ENCODE assay signal across 8 cellular contexts in the genomic region with DNA sequence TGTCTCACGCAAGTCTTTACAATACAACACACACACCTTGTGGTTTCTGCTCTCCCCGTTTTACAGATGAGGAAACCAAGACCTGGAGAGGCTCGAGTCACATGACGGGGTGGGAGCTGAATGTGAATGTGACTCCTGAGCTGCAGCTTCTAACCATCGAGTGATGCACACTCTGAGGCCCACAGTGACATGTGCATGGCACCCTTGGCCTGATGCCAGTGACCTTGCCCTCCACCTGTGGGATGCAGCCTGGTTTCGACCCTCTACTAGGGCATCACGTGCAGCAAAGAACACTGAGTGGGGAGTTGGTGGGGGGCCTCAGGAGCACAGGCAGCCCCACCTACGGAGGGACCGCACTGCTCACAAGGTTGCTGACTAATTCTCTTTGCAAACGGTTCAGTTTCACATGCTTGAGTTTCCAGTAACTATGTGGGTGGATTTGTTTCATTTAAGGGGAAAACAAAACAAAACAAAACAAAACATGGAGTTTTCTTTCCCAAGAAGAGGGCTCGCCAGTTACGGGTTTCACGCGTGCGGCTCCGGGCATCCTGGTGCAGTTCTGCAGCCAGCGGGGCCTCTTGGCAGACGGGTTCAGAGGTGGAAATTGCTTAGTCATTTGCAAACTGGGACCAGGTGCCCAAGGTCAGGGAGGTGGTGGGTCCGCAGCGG. TPM values are rescaled to one million over a fixed set of nuclear protein-coding genes. Genes with fewer than 3 reads are reported as not detected.
DNase-seq lines count a peak whose midpoint lies in the region; ATAC-seq and TF ChIP-seq lines count a peak whose summit lies in the region.

No MANE protein-coding gene starts in this region.

- no peak for TF ChIP-seq CTCF in mucosa of descending colon (IDR thresholded peaks at IDR 0.05)
- no peak for TF ChIP-seq CTCF in vagina (IDR thresholded peaks at IDR 0.05)
- no peak for TF ChIP-seq CTCF in upper lobe of left lung (IDR thresholded peaks at IDR 0.05)

- WGBS in upper lobe of left lung, 2 donors: 67 to 70% methylated on average over 19 to 20 of the region's 20 CpGs

- H3K36me3 ChIP-seq in mucosa of descending colon (ENCODE audit: low read depth) (no peaks in the 10 kb centered on the region), vagina (no peaks in the 10 kb centered on the region), upper lobe of left lung (peaks cover 0 to 3% (median 0%) of the 10 kb centered on the region in 4 donors)

- no peak for TF ChIP-seq EP300 in upper lobe of left lung (IDR thresholded peaks at IDR 0.05)

- H3K27me3 ChIP-seq in vagina (no peaks in the 10 kb centered on the region), upper lobe of left lung (no peaks in the 10 kb centered on the region)

- intact Hi-C loops in mucosa of descending colon (cut with DNase I, micrococcal nuclease) (no loop called here), vagina (cut with DNase I) (no loop called here)

- H3K27ac Mint-ChIP-seq in activated naive CD8-positive, alpha-beta T cell treated with anti-CD3 and anti-CD28 coated beads, Interleukin-2, amount 50 U/mL, for 24 hours: peak overlapping the region; percentile 69

- H3K4me1 Mint-ChIP-seq in activated naive CD8-positive, alpha-beta T cell treated with anti-CD3 and anti-CD28 coated beads, Interleukin-2, amount 50 U/mL, for 24 hours: peaks cover 36% of the 10 kb centered on the region

- peak; percentile 69 for ATAC-seq in activated naive CD8-positive, alpha-beta T cell treated with anti-CD3 and anti-CD28 coated beads, Interleukin-2, amount 50 U/mL, for 24 hours
- ATAC-seq in mucosa of descending colon: peak; percentile 17
- ATAC-seq in upper lobe of left lung (ENCODE audit: low FRiP score in 2 of 2): no peak
- ATAC-seq in HG02759 (IDR thresholded peaks at IDR 0.05; ENCODE audit: unreplicated experiment): no peak

- no peaks in the 10 kb centered on the region for H3K9me3 ChIP-seq in mucosa of descending colon
- H3K9me3 ChIP-seq in vagina: no peaks in the 10 kb centered on the region
- H3K9me3 ChIP-seq in upper lobe of left lung: no peaks in the 10 kb centered on the region

- peak overlapping the region; percentile 46 for H3K4me3 Mint-ChIP-seq in activated naive CD8-positive, alpha-beta T cell treated with anti-CD3 and anti-CD28 coated beads, Interleukin-2, amount 50 U/mL, for 24 hours

- H3K9me3 Mint-ChIP-seq in activated naive CD8-positive, alpha-beta T cell treated with anti-CD3 and anti-CD28 coated beads, Interleukin-2, amount 50 U/mL, for 24 hours: no peaks in the 10 kb centered on the region

- no peak overlapping the region for H3K4me3 ChIP-seq in mucosa of descending colon
- H3K4me3 ChIP-seq in vagina: no peak overlapping the region
- H3K4me3 ChIP-seq in upper lobe of left lung: no peak overlapping the region

- H3K4me1 ChIP-seq in mucosa of descending colon (ENCODE audit: low read depth) (peaks cover 24% of the 10 kb centered on the region), vagina (peaks cover 67% of the 10 kb centered on the region), upper lobe of left lung (peaks cover 4 to 55% (median 19%) of the 10 kb centered on the region in 4 donors)

- no peaks in the 10 kb centered on the region for H3K36me3 Mint-ChIP-seq in activated naive CD8-positive, alpha-beta T cell treated with anti-CD3 and anti-CD28 coated beads, Interleukin-2, amount 50 U/mL, for 24 hours (ENCODE audit: low read depth)

- TF ChIP-seq POLR2A in vagina (IDR thresholded peaks at IDR 0.05) (no peak), upper lobe of left lung (IDR thresholded peaks at IDR 0.05) (no peak)

- H3K27ac ChIP-seq in vagina (peak overlapping the region; percentile 64), upper lobe of left lung (peak overlapping the region in 2 of 4 donors; percentile 9 to 14)

- peak; percentile 81 for DNase-seq in activated naive CD4-positive, alpha-beta T cell treated with Interleukin-2 at 50 U/mL for 16 hours
- no peak for DNase-seq in activated naive CD4-positive, alpha-beta T cell (lab: John Stamatoyannopoulos, UW)
- DNase-seq in activated naive CD8-positive, alpha-beta T cell treated with anti-CD3 and anti-CD28 coated beads, Interleukin-2, amount 50 U/mL, for 24 hours: peak; percentile 51
- DNase-seq in mucosa of descending colon: peak in 1 of 3 donors; percentile 31
- no peak for DNase-seq in vagina (ENCODE audit: extremely low spot score in 2 of 2)
- no peak for DNase-seq in upper lobe of left lung
- no peak for DNase-seq in SKM-1 treated with dmso at 0.1 percent for 144 hours (lab: John Stamatoyannopoulos, UW; ENCODE audit: unreplicated experiment)

- no peaks in the 10 kb centered on the region for H3K27me3 Mint-ChIP-seq in activated naive CD8-positive, alpha-beta T cell treated with anti-CD3 and anti-CD28 coated beads, Interleukin-2, amount 50 U/mL, for 24 hours

RNA-seq across cellular contexts. Expression of a gene that starts 22.9 kb away (rescaled TPM):
- total RNA-seq in mucosa of descending colon (10 to 100 TPM; 22.1 to 35.5 (median 26.1) TPM), vagina (40.0 TPM), upper lobe of left lung (10 to 100 TPM; 21.0 to 49.1 (median 30.3) TPM)

Comparison
In these comparisons a context has a peak if more than half of its experiments do, and no peak if none do; other contexts are left out.
1. DNase-seq: peak in activated naive CD4-positive, alpha-beta T cell treated with Interleukin-2 at 50 U/mL for 16 hours (single experiment) and activated naive CD8-positive, alpha-beta T cell treated with anti-CD3 and anti-CD28 coated beads, Interleukin-2, amount 50 U/mL, for 24 hours (single experiment); none in activated naive CD4-positive, alpha-beta T cell (0 of 4), vagina (0 of 2), upper lobe of left lung (0 of 2) and SKM-1 treated with dmso at 0.1 percent for 144 hours (single experiment).
2. ATAC-seq: peak in activated naive CD8-positive, alpha-beta T cell treated with anti-CD3 and anti-CD28 coated beads, Interleukin-2, amount 50 U/mL, for 24 hours (single experiment) and mucosa of descending colon (single experiment); none in upper lobe of left lung (0 of 2) and HG02759 (single experiment).